In genomic region chr4:103996637-103997036, GRCh38 we compare ENCODE assay signal across 9 cellular contexts.
DNase-seq lines count a peak whose midpoint lies in the region; ATAC-seq, FAIRE-seq and TF ChIP-seq lines count a peak whose summit lies in the region.
"Had no signal": no experiment of that assay in that cellular context is flagged by ENCODE, and none has a peak within 500 bp of the region (broad histone marks: within the 10 kb centered on the region; RNA-seq: fewer than 3 reads in every experiment).

No MANE protein-coding gene starts in this region.

- H3K27ac ChIP-seq in fibroblast of lung (ENCODE audit: insufficient read depth, low read length) (no peak overlapping the region), Peyer's patch (no peak overlapping the region)

- TF ChIP-seq CTCF in fibroblast of lung (conservative IDR thresholded peaks at IDR 0.05 in 1 of 2, IDR thresholded peaks at IDR 0.05 in 1 of 2; ENCODE audit: low read depth in 1 of 2, low read length in 2 of 2) (no peak), Peyer's patch (IDR thresholded peaks at IDR 0.05) (no peak)

- no peaks in the 10 kb centered on the region for H3K79me2 ChIP-seq in fibroblast of lung (ENCODE audit: control insufficient read depth, insufficient read depth, low read length)

- H3K36me3 ChIP-seq in fibroblast of lung (ENCODE audit: control insufficient read depth, insufficient read depth, low read length) = no peaks in the 10 kb centered on the region
- H3K36me3 ChIP-seq in Peyer's patch = no peaks in the 10 kb centered on the region

- no peak overlapping the region for H3K4me3 ChIP-seq in fibroblast of lung (replicated peaks in 1 of 4; ENCODE audit: control extremely low read depth in 1 of 4, insufficient read depth in 1 of 4, low read depth in 3 of 4, low read length in 4 of 4)
- no peak overlapping the region for H3K4me3 ChIP-seq in Peyer's patch

- no peak overlapping the region for H3K4me2 ChIP-seq in fibroblast of lung (ENCODE audit: extremely low read depth, insufficient read depth, low read length)

- ATAC-seq in GM21447 (IDR thresholded peaks at IDR 0.05; ENCODE audit: unreplicated experiment) = no peak

- H4K20me1 ChIP-seq in fibroblast of lung (ENCODE audit: control insufficient read depth, extremely low read depth, insufficient read depth, low read length) = no peaks in the 10 kb centered on the region

- no peak overlapping the region for H3K9ac ChIP-seq in fibroblast of lung (ENCODE audit: insufficient read depth, low read length)

- H3K4me1 ChIP-seq in fibroblast of lung (ENCODE audit: control insufficient read depth, extremely low read depth, insufficient read depth, low read length) (no peaks in the 10 kb centered on the region), Peyer's patch (no peaks in the 10 kb centered on the region)

- H2AFZ ChIP-seq in fibroblast of lung (ENCODE audit: low read length) = no peak overlapping the region

- peak; percentile 93 for DNase-seq in H4 (ENCODE audit: low spot score)
- DNase-seq in OCI-M1 (lab: John Stamatoyannopoulos, UW) = peak; percentile 32
- DNase-seq in fibroblast of lung (ENCODE audit: low read depth in 2 of 2) = peak; percentile 42 to 90
- DNase-seq in putamen (ENCODE audit: low spot score) = peak; percentile 10
- no peak for DNase-seq in NCI-H128 (lab: John Stamatoyannopoulos, UW; ENCODE audit: unreplicated experiment)
- DNase-seq in Peyer's patch = no peak
- no peak for DNase-seq in GM12892 (ENCODE audit: insufficient read length)
- DNase-seq: stimulated activated CD4-positive, alpha-beta T cell treated with anti-CD3 and anti-CD28 coated beads, Interleukin-4, amount 100 ng/mL, for 4 hours had no signal

- no peaks in the 10 kb centered on the region for H3K9me3 ChIP-seq in fibroblast of lung (ENCODE audit: control insufficient read depth, insufficient read depth, low read depth, low read length)
- H3K9me3 ChIP-seq in Peyer's patch = no peaks in the 10 kb centered on the region

- no peak for TF ChIP-seq POLR2A in Peyer's patch (IDR thresholded peaks at IDR 0.05)
- TF ChIP-seq POLR2A in GM12892 (IDR thresholded peaks at IDR 0.05; ENCODE audit: low read depth, low read length) = no peak

- FAIRE-seq in GM12892 (lab: Jason Lieb, UNC) = no peak

- H3K27me3 ChIP-seq in fibroblast of lung (ENCODE audit: control insufficient read depth, insufficient read depth, low read length) (no peaks in the 10 kb centered on the region), Peyer's patch (no peaks in the 10 kb centered on the region)

Comparison
In these comparisons a context has a peak if more than half of its experiments do, and no peak if none do; other contexts are left out.
1. DNase-seq: peak in H4 (single experiment), OCI-M1 (single experiment), fibroblast of lung (2 of 2) and putamen (single experiment); none in NCI-H128 (single experiment), Peyer's patch (0 of 3) and GM12892 (single experiment).